21 cellular contexts compared by ENCODE assay signal in the genomic region with DNA sequence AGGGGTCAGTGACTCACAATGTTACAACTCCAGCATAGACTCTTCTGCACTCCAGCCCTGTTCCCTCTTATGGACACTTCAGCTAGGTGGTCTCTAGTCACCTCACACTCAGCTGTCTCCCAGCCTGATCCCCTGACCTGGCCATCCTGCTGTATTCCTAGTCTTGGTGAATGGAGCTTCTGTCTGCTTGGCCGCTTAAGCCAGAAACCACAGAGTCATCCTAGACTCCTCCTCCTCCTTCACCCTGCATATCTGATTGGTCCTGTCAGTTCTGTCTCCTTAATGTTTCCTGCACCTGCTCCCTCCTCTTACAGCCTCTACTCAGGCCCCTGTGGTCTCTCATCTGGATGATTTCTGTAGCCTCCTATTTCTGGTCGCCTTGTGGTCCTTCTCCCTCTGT. TPM values are rescaled to one million over a fixed set of nuclear protein-coding genes. Genes with fewer than 3 reads are reported as not detected.
DNase-seq lines count a peak whose midpoint lies in the region; ATAC-seq and TF ChIP-seq lines count a peak whose summit lies in the region.
"Had no signal": no experiment of that assay in that cellular context is flagged by ENCODE, and none has a peak within 500 bp of the region (broad histone marks: within the 10 kb centered on the region; RNA-seq: fewer than 3 reads in every experiment).

No MANE protein-coding gene starts in this region.

- H3K4me1 ChIP-seq in DND-41 (ENCODE audit: insufficient read depth, low read length), result no peaks in the 10 kb centered on the region
- peaks cover 88% of the 10 kb centered on the region for H3K4me1 ChIP-seq in OCI-LY7 (ENCODE audit: insufficient read depth, low read length, poor library complexity, severe bottlenecking)
- H3K4me1 ChIP-seq in lower lobe of right lung, result no peaks in the 10 kb centered on the region
- H3K4me1 ChIP-seq: gastroesophageal sphincter had no signal

- no TSS peak for BruUV-seq in OCI-LY7 (replicated peaks; lab: Mats Ljungman, UMichigan)

- H3K36me3 Mint-ChIP-seq in CD4-positive, alpha-beta T cell (ENCODE audit: low read depth), result no peaks in the 10 kb centered on the region
- no peaks in the 10 kb centered on the region for H3K36me3 Mint-ChIP-seq in activated CD8-positive, alpha-beta T cell treated with anti-CD3 and anti-CD28 coated beads, Interleukin-2, amount 10 ng/mL, durations not matched to agents 7 days and 5 days (ENCODE audit: low read depth)
- H3K36me3 Mint-ChIP-seq: activated naive CD4-positive, alpha-beta T cell treated with anti-CD3 and anti-CD28 coated beads, Interleukin-2, amount 10 ng/mL, durations not matched to agents 7 days and 5 days had no signal

- H3K9me3 Mint-ChIP-seq in CD4-positive, alpha-beta T cell, result no peaks in the 10 kb centered on the region
- no peaks in the 10 kb centered on the region for H3K9me3 Mint-ChIP-seq in activated CD8-positive, alpha-beta T cell treated with anti-CD3 and anti-CD28 coated beads, Interleukin-2, amount 10 ng/mL, durations not matched to agents 7 days and 5 days (ENCODE audit: insufficient read depth)
- H3K9me3 Mint-ChIP-seq: activated naive CD4-positive, alpha-beta T cell treated with anti-CD3 and anti-CD28 coated beads, Interleukin-2, amount 10 ng/mL, durations not matched to agents 7 days and 5 days; endodermal cell had no signal

- intact Hi-C loops in OCI-LY7 (cut with micrococcal nuclease; ENCODE audit: unreplicated experiment), result loop anchor here (2.0 kb wide), 1 partner anchor 13 kb away; no protein-coding TSS in a partner anchor
- intact Hi-C loops in CD4-positive, alpha-beta T cell (cut with DNase I, micrococcal nuclease), result no loop called here
- intact Hi-C loops in lower lobe of right lung (cut with DNase I), result no loop called here

- H3K4me2 ChIP-seq in DND-41 (ENCODE audit: insufficient read depth, low read length) (no peak overlapping the region), OCI-LY7 (ENCODE audit: low read length) (peak overlapping the region; percentile 89)

- DNase-seq in DND-41 (no peak), OCI-LY7 (ENCODE audit: low spot score) (peak; percentile 85), iris pigment epithelial cell (ENCODE audit: low read depth) (peak; percentile 20), pons (ENCODE audit: low spot score) (no peak), lower lobe of right lung (no peak)
- DNase-seq in CD4-positive, alpha-beta T cell, result no peak
- no peak for DNase-seq in activated CD8-positive, alpha-beta T cell treated with anti-CD3 and anti-CD28 coated beads, Interleukin-2, amount 10 ng/mL, durations not matched to agents 7 days and 5 days
- DNase-seq: activated CD4-positive, alpha-beta T cell treated with anti-CD3 and anti-CD28 coated beads for 1 hour; activated naive CD4-positive, alpha-beta T cell treated with anti-CD3 and anti-CD28 coated beads, Interleukin-2, amount 10 ng/mL, durations not matched to agents 7 days and 5 days; AML-193; endodermal cell; islet precursor cell; MG63; mucosa of descending colon; posterior cingulate gyrus; substantia nigra; T-helper 17 cell had no signal

- no peak overlapping the region for H3K9ac ChIP-seq in DND-41 (ENCODE audit: low read depth, low read length)

- no peaks in the 10 kb centered on the region for H3K27me3 ChIP-seq in DND-41 (ENCODE audit: insufficient read depth, low read length, poor library complexity)
- H3K27me3 ChIP-seq in CD4-positive, alpha-beta T cell (ENCODE audit: control insufficient read depth, insufficient read depth, low read length), result peaks cover 9% of the 10 kb centered on the region
- H3K27me3 ChIP-seq in lower lobe of right lung (ENCODE audit: low read depth), result peaks cover 4% of the 10 kb centered on the region
- H3K27me3 ChIP-seq: MG63 had no signal

- POLR2A ChIA-PET in OCI-LY7 (lab: Charles Lee), result interaction anchor here (0.9 to 8.0 kb wide), 9 partner anchors 7 to 74 kb away, joined by 3 to 76 read pairs (median 4); no protein-coding TSS in a partner anchor
- POLR2A ChIA-PET in CD4-positive, alpha-beta T cell (lab: Charles Lee), result no interaction called here
- POLR2A ChIA-PET in activated CD8-positive, alpha-beta T cell treated with anti-CD3 and anti-CD28 coated beads, Interleukin-2, amount 10 ng/mL, durations not matched to agents 7 days and 5 days (lab: Charles Lee), result no interaction called here

- peaks cover 22% of the 10 kb centered on the region for H3K27me3 Mint-ChIP-seq in CD4-positive, alpha-beta T cell
- H3K27me3 Mint-ChIP-seq in activated CD8-positive, alpha-beta T cell treated with anti-CD3 and anti-CD28 coated beads, Interleukin-2, amount 10 ng/mL, durations not matched to agents 7 days and 5 days (ENCODE audit: low read depth), result no peaks in the 10 kb centered on the region
- H3K27me3 Mint-ChIP-seq: activated naive CD4-positive, alpha-beta T cell treated with anti-CD3 and anti-CD28 coated beads, Interleukin-2, amount 10 ng/mL, durations not matched to agents 7 days and 5 days had no signal

- H2AFZ ChIP-seq in DND-41 (ENCODE audit: low read depth, low read length) (no peak overlapping the region), OCI-LY7 (ENCODE audit: low read length) (no peak overlapping the region)

- no peak overlapping the region for H3K4me3 Mint-ChIP-seq in CD4-positive, alpha-beta T cell
- no peak overlapping the region for H3K4me3 Mint-ChIP-seq in activated CD8-positive, alpha-beta T cell treated with anti-CD3 and anti-CD28 coated beads, Interleukin-2, amount 10 ng/mL, durations not matched to agents 7 days and 5 days
- H3K4me3 Mint-ChIP-seq: activated naive CD4-positive, alpha-beta T cell treated with anti-CD3 and anti-CD28 coated beads, Interleukin-2, amount 10 ng/mL, durations not matched to agents 7 days and 5 days; endodermal cell; T-helper 17 cell had no signal

- H3K27ac ChIP-seq in DND-41 (ENCODE audit: low read length), result no peak overlapping the region
- peak overlapping the region; percentile 88 for H3K27ac ChIP-seq in OCI-LY7 (ENCODE audit: low read depth, low read length, poor library complexity, severe bottlenecking)
- no peak overlapping the region for H3K27ac ChIP-seq in CD4-positive, alpha-beta T cell (ENCODE audit: low read depth, low read length)
- no peak overlapping the region for H3K27ac ChIP-seq in lower lobe of right lung
- H3K27ac ChIP-seq: gastroesophageal sphincter, RWPE1 had no signal

- 0 out of 3 replicates have a peak, but pooled peaks have one; percentile 48 for ATAC-seq in DND-41 (ENCODE audit: insufficient read depth, low read depth)
- ATAC-seq in HG02870 (IDR thresholded peaks at IDR 0.05; ENCODE audit: unreplicated experiment), result peak; percentile 66
- no peak for ATAC-seq in CD4-positive, alpha-beta T cell (ENCODE audit: poor library complexity)
- no peak for ATAC-seq in lower lobe of right lung
- no peak for ATAC-seq in activated CD8-positive, alpha-beta T cell treated with anti-CD3 and anti-CD28 coated beads, Interleukin-2, amount 10 ng/mL, durations not matched to agents 7 days and 5 days
- ATAC-seq: gastroesophageal sphincter, mucosa of descending colon, T-helper 17 cell had no signal

- TF ChIP-seq CTCF in DND-41 (IDR thresholded peaks at IDR 0.05; ENCODE audit: borderline replicate concordance, extremely low read depth, low read length, poor library complexity, severe bottlenecking), result no peak
- no peak for TF ChIP-seq CTCF in OCI-LY7 (conservative IDR thresholded peaks at IDR 0.05; ENCODE audit: low read length)
- TF ChIP-seq CTCF in CD4-positive, alpha-beta T cell (IDR thresholded peaks at IDR 0.05), result no peak
- TF ChIP-seq CTCF in lower lobe of right lung (IDR thresholded peaks at IDR 0.05), result no peak

- H4K20me1 ChIP-seq in DND-41 (ENCODE audit: insufficient read depth, low read length), result no peaks in the 10 kb centered on the region
- no peaks in the 10 kb centered on the region for H4K20me1 ChIP-seq in OCI-LY7 (ENCODE audit: insufficient read depth, low read length)

- H3K4me3 ChIP-seq in DND-41 (ENCODE audit: low read depth in 1 of 2, low read length in 2 of 2), result no peak overlapping the region
- H3K4me3 ChIP-seq in OCI-LY7 (ENCODE audit: low read depth, low read length, poor library complexity, severe bottlenecking), result peak overlapping the region; percentile 54
- no peak overlapping the region for H3K4me3 ChIP-seq in lower lobe of right lung
- H3K4me3 ChIP-seq: gastroesophageal sphincter, MG63, mucosa of descending colon had no signal

- CTCF ChIA-PET in OCI-LY7 (lab: Charles Lee; ENCODE audit: unreplicated experiment), result interaction anchor here (0.5 to 1.1 kb wide), 3 partner anchors 26 to 754 kb away, joined by 3 to 21 read pairs (median 3); a partner anchor contains a TSS
- CTCF ChIA-PET in CD4-positive, alpha-beta T cell (lab: Charles Lee), result no interaction called here
- CTCF ChIA-PET in activated CD8-positive, alpha-beta T cell treated with anti-CD3 and anti-CD28 coated beads, Interleukin-2, amount 10 ng/mL, durations not matched to agents 7 days and 5 days (lab: Charles Lee), result no interaction called here

- H3K4me1 Mint-ChIP-seq in CD4-positive, alpha-beta T cell (ENCODE audit: low read depth), result no peaks in the 10 kb centered on the region
- H3K4me1 Mint-ChIP-seq in activated CD8-positive, alpha-beta T cell treated with anti-CD3 and anti-CD28 coated beads, Interleukin-2, amount 10 ng/mL, durations not matched to agents 7 days and 5 days (ENCODE audit: low read depth), result no peaks in the 10 kb centered on the region
- H3K4me1 Mint-ChIP-seq: activated naive CD4-positive, alpha-beta T cell treated with anti-CD3 and anti-CD28 coated beads, Interleukin-2, amount 10 ng/mL, durations not matched to agents 7 days and 5 days had no signal

- H3K36me3 ChIP-seq in DND-41 (ENCODE audit: insufficient read depth, low read length), result no peaks in the 10 kb centered on the region
- H3K36me3 ChIP-seq in OCI-LY7 (ENCODE audit: insufficient read depth, low read length), result peaks cover 12% of the 10 kb centered on the region; the same call in 1 of the 2 replicates
- H3K36me3 ChIP-seq in lower lobe of right lung, result no peaks in the 10 kb centered on the region
- H3K36me3 ChIP-seq: gastroesophageal sphincter, MG63 had no signal

- no peaks in the 10 kb centered on the region for H3K9me3 ChIP-seq in DND-41 (ENCODE audit: insufficient read depth, low read length, severe bottlenecking)
- H3K9me3 ChIP-seq in OCI-LY7 (ENCODE audit: low read length), result no peaks in the 10 kb centered on the region
- H3K9me3 ChIP-seq in CD4-positive, alpha-beta T cell (ENCODE audit: control insufficient read depth, low read length), result no peaks in the 10 kb centered on the region
- H3K9me3 ChIP-seq in lower lobe of right lung, result no peaks in the 10 kb centered on the region
- H3K9me3 ChIP-seq: gastroesophageal sphincter, MG63, mucosa of descending colon had no signal

- H3K79me2 ChIP-seq in DND-41 (ENCODE audit: insufficient read depth, low read length) (no peaks in the 10 kb centered on the region), OCI-LY7 (ENCODE audit: insufficient read depth, low read depth, low read length) (peaks cover 88% of the 10 kb centered on the region)

- no peaks in the 10 kb centered on the region for H3K9me2 ChIP-seq in OCI-LY7 (ENCODE audit: insufficient read depth, low read length)

- no peak overlapping the region for H3K27ac Mint-ChIP-seq in CD4-positive, alpha-beta T cell
- no peak overlapping the region for H3K27ac Mint-ChIP-seq in activated CD8-positive, alpha-beta T cell treated with anti-CD3 and anti-CD28 coated beads, Interleukin-2, amount 10 ng/mL, durations not matched to agents 7 days and 5 days
- H3K27ac Mint-ChIP-seq: activated naive CD4-positive, alpha-beta T cell treated with anti-CD3 and anti-CD28 coated beads, Interleukin-2, amount 10 ng/mL, durations not matched to agents 7 days and 5 days; endodermal cell; T-helper 17 cell had no signal

RNA-seq across cellular contexts. Expression of a gene that starts 26.2 kb away (rescaled TPM):
- 24.5 and 30.0 TPM in 2 replicates for total RNA-seq in OCI-LY7 (2014; rRNA removed; shearing (Covaris generic))
- total RNA-seq in OCI-LY7 (2022) (36.6 and 37.3 TPM in 2 replicates), lower lobe of right lung (0.18 TPM)
- not detected for total RNA-seq in CD4-positive, alpha-beta T cell
- total RNA-seq in activated CD8-positive, alpha-beta T cell treated with anti-CD3 and anti-CD28 coated beads, Interleukin-2, amount 10 ng/mL, durations not matched to agents 7 days and 5 days, result not detected
- total RNA-seq: NCI-H460, T-helper 17 cell had no signal

Comparison
In these comparisons a context has a peak if more than half of its experiments do, and no peak if none do; other contexts are left out.
1. ATAC-seq: peak in DND-41 (single experiment) and HG02870 (single experiment); none in CD4-positive, alpha-beta T cell (single experiment), lower lobe of right lung (0 of 2) and activated CD8-positive, alpha-beta T cell treated with anti-CD3 and anti-CD28 coated beads, Interleukin-2, amount 10 ng/mL, durations not matched to agents 7 days and 5 days (single experiment).
2. DNase-seq: peak in OCI-LY7 (single experiment) and iris pigment epithelial cell (single experiment); none in DND-41 (single experiment), CD4-positive, alpha-beta T cell (0 of 10), pons (single experiment), lower lobe of right lung (single experiment) and activated CD8-positive, alpha-beta T cell treated with anti-CD3 and anti-CD28 coated beads, Interleukin-2, amount 10 ng/mL, durations not matched to agents 7 days and 5 days (single experiment).
3. RNA of a gene that starts 26.2 kb away (total RNA-seq): 24.5 to 37.3 TPM in OCI-LY7; 0.18 TPM in lower lobe of right lung (single experiment), not detected in CD4-positive, alpha-beta T cell and not detected in activated CD8-positive, alpha-beta T cell treated with anti-CD3 and anti-CD28 coated beads, Interleukin-2, amount 10 ng/mL, durations not matched to agents 7 days and 5 days; every median in the first group is over 10 times any median in the second.